17 cellular contexts compared by ENCODE assay signal in genomic region chr6:658244-658643, GRCh38. TPM values are rescaled to one million over a fixed set of nuclear protein-coding genes. Genes with fewer than 3 reads are reported as not detected.
DNase-seq lines count a peak whose midpoint lies in the region; ATAC-seq and TF ChIP-seq lines count a peak whose summit lies in the region.
"Had no signal": no experiment of that assay in that cellular context is flagged by ENCODE, and none has a peak within 500 bp of the region (broad histone marks: within the 10 kb centered on the region; RNA-seq: fewer than 3 reads in every experiment).

No MANE protein-coding gene starts in this region.

- 0 out of 2 replicates have a peak, but pooled peaks cover 7% of the 10 kb centered on the region for H3K4me1 ChIP-seq in GM23248 (ENCODE audit: insufficient read depth)
- peaks cover 18% of the 10 kb centered on the region for H3K4me1 ChIP-seq in A673 (ENCODE audit: insufficient read depth, low read length, poor library complexity, severe bottlenecking)

- no peak overlapping the region for H3K27ac ChIP-seq in GM23248
- H3K27ac ChIP-seq in A673 (ENCODE audit: low read depth, low read length, poor library complexity, severe bottlenecking): no peak overlapping the region

- TF ChIP-seq CTCF in WTC11 (IDR thresholded peaks at IDR 0.05): no peak
- TF ChIP-seq CTCF in fibroblast of villous mesenchyme (IDR thresholded peaks at IDR 0.05; ENCODE audit: insufficient read depth, low read depth, low read length): no peak
- no peak for TF ChIP-seq CTCF in retinal pigment epithelial cell (conservative IDR thresholded peaks at IDR 0.05; ENCODE audit: low read depth, low read length)
- TF ChIP-seq CTCF in A673 (conservative IDR thresholded peaks at IDR 0.05; ENCODE audit: low read depth, low read length): no peak

- no peaks in the 10 kb centered on the region for H3K9me3 ChIP-seq in GM23248 (ENCODE audit: low read depth)
- H3K9me3 ChIP-seq in A673 (ENCODE audit: low read depth, low read length, poor library complexity, severe bottlenecking): no peaks in the 10 kb centered on the region

- ATAC-seq in WTC11 (no peak), GM18909 (IDR thresholded peaks at IDR 0.05; ENCODE audit: poor library complexity, unreplicated experiment) (no peak), GM18873 (IDR thresholded peaks at IDR 0.05; ENCODE audit: low FRiP score, unreplicated experiment) (no peak)
- ATAC-seq: left colon had no signal

- CTCF ChIA-PET in WTC11 (lab: Charles Lee) (interaction anchor here (1.6 kb wide), 1 partner anchor 64 kb away, joined by 5 read pairs; no protein-coding TSS in a partner anchor), A673 (lab: Charles Lee) (no interaction called here)

- peak overlapping the region; percentile 21 for H3K4me2 ChIP-seq in GM23248 (ENCODE audit: unreplicated experiment)

- peaks cover 10% of the 10 kb centered on the region for H3K36me3 Mint-ChIP-seq in WTC11

- DNase-seq in GM23248 (peak; percentile 35), WTC11 (ENCODE audit: low spot score) (no peak), fibroblast of villous mesenchyme (ENCODE audit: low read depth) (peak; percentile 86), retinal pigment epithelial cell (ENCODE audit: low read depth) (peak; percentile 58), OCI-M2 (lab: John Stamatoyannopoulos, UW; ENCODE audit: unreplicated experiment) (no peak), A673 (ENCODE audit: low spot score) (no peak)
- DNase-seq: activated B cell treated with CpG ODN at 0.5 μM for 24 hours; activated naive CD4-positive, alpha-beta T cell; CD8-positive, alpha-beta memory T cell; Kasumi-1; left colon; NCI-H1417 treated with DMSO at 0.1 percent for 48 hours; SW 1271 had no signal

- no peaks in the 10 kb centered on the region; the same call in 1 of the 2 replicates for H3K9me2 ChIP-seq in GM23248 (ENCODE audit: insufficient read depth)

- WGBS in GM23248 (ENCODE audit: low coverage in 1 of 2, low lambda C conversion rate in 2 of 2, missing lambda C conversion rate in 2 of 2), 2 experiments: 62 to 68% methylated on average over 2 of the region's 2 CpGs

- H3K9ac ChIP-seq in GM23248: no peak overlapping the region

- peaks cover 76% of the 10 kb centered on the region for H3K4me1 Mint-ChIP-seq in WTC11

- no peaks in the 10 kb centered on the region for H3F3A ChIP-seq in GM23248 (ENCODE audit: insufficient read depth)

- no peaks in the 10 kb centered on the region; the same call in 1 of the 2 replicates for H4K20me1 ChIP-seq in GM23248 (ENCODE audit: insufficient read depth)

- H3K36me3 ChIP-seq in GM23248 (ENCODE audit: low read depth): no peaks in the 10 kb centered on the region
- no peaks in the 10 kb centered on the region for H3K36me3 ChIP-seq in A673 (ENCODE audit: insufficient read depth, low read length, poor library complexity, severe bottlenecking)

- peak overlapping the region; percentile 58 for H3K27ac Mint-ChIP-seq in WTC11
- H3K27ac Mint-ChIP-seq: activated B cell treated with CpG ODN at 0.5 μM for 24 hours, progenitor cell of endocrine pancreas had no signal

- no TSS peak for BruUV-seq in A673 (replicated peaks; lab: Mats Ljungman, UMichigan)

- no peak overlapping the region for H3K4me3 Mint-ChIP-seq in WTC11
- H3K4me3 Mint-ChIP-seq: activated B cell treated with CpG ODN at 0.5 μM for 24 hours; CD8-positive, alpha-beta memory T cell; central memory CD8-positive, alpha-beta T cell had no signal

- peaks cover 74% of the 10 kb centered on the region for H3K79me2 ChIP-seq in GM23248 (ENCODE audit: insufficient read depth)

- H3K9me3 Mint-ChIP-seq in WTC11: peaks cover 5% of the 10 kb centered on the region
- H3K9me3 Mint-ChIP-seq: CD8-positive, alpha-beta memory T cell; central memory CD8-positive, alpha-beta T cell had no signal

- in situ Hi-C loops in GM23248 (cut with MboI): no loop called here

- H3K27me3 Mint-ChIP-seq in WTC11 (ENCODE audit: low read depth): no peaks in the 10 kb centered on the region
- H3K27me3 Mint-ChIP-seq: activated B cell treated with CpG ODN at 0.5 μM for 24 hours; CD8-positive, alpha-beta memory T cell; central memory CD8-positive, alpha-beta T cell; progenitor cell of endocrine pancreas had no signal

- H2AFZ ChIP-seq in GM23248: no peak overlapping the region

- intact Hi-C loops in A673 (cut with micrococcal nuclease; ENCODE audit: unreplicated experiment): no loop called here

- H3K27me3 ChIP-seq in GM23248 (replicated peaks; ENCODE audit: insufficient read depth) (no peaks in the 10 kb centered on the region), A673 (replicated peaks; ENCODE audit: insufficient read depth, low read depth, low read length, poor library complexity) (no peaks in the 10 kb centered on the region)

- H3K4me3 ChIP-seq in GM23248 (no peak overlapping the region), fibroblast of villous mesenchyme (ENCODE audit: low read depth, low read length) (no peak overlapping the region), retinal pigment epithelial cell (ENCODE audit: low read length) (no peak overlapping the region), A673 (ENCODE audit: low read depth, low read length, poor library complexity, severe bottlenecking) (no peak overlapping the region)

- POLR2A ChIA-PET in WTC11 (lab: Charles Lee) (no interaction called here), A673 (lab: Charles Lee; ENCODE audit: low non-redundant PET) (no interaction called here)

TF ChIP-seq in WTC11, 78 proteins besides CTCF, POLR2A, EP300 and RAD21:
- TF ChIP-seq, protein P1, sequence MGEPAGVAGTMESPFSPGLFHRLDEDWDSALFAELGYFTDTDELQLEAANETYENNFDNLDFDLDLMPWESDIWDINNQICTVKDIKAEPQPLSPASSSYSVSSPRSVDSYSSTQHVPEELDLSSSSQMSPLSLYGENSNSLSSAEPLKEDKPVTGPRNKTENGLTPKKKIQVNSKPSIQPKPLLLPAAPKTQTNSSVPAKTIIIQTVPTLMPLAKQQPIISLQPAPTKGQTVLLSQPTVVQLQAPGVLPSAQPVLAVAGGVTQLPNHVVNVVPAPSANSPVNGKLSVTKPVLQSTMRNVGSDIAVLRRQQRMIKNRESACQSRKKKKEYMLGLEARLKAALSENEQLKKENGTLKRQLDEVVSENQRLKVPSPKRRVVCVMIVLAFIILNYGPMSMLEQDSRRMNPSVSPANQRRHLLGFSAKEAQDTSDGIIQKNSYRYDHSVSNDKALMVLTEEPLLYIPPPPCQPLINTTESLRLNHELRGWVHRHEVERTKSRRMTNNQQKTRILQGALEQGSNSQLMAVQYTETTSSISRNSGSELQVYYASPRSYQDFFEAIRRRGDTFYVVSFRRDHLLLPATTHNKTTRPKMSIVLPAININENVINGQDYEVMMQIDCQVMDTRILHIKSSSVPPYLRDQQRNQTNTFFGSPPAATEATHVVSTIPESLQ (CRISPR knock-in tag; IDR thresholded peaks at IDR 0.05): no peak
- TF ChIP-seq, protein P2, sequence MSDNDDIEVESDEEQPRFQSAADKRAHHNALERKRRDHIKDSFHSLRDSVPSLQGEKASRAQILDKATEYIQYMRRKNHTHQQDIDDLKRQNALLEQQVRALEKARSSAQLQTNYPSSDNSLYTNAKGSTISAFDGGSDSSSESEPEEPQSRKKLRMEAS (CRISPR knock-in tag; IDR thresholded peaks at IDR 0.05): no peak
- TF ChIP-seq, protein P3, sequence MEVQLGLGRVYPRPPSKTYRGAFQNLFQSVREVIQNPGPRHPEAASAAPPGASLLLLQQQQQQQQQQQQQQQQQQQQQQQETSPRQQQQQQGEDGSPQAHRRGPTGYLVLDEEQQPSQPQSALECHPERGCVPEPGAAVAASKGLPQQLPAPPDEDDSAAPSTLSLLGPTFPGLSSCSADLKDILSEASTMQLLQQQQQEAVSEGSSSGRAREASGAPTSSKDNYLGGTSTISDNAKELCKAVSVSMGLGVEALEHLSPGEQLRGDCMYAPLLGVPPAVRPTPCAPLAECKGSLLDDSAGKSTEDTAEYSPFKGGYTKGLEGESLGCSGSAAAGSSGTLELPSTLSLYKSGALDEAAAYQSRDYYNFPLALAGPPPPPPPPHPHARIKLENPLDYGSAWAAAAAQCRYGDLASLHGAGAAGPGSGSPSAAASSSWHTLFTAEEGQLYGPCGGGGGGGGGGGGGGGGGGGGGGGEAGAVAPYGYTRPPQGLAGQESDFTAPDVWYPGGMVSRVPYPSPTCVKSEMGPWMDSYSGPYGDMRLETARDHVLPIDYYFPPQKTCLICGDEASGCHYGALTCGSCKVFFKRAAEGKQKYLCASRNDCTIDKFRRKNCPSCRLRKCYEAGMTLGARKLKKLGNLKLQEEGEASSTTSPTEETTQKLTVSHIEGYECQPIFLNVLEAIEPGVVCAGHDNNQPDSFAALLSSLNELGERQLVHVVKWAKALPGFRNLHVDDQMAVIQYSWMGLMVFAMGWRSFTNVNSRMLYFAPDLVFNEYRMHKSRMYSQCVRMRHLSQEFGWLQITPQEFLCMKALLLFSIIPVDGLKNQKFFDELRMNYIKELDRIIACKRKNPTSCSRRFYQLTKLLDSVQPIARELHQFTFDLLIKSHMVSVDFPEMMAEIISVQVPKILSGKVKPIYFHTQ (CRISPR knock-in tag; IDR thresholded peaks at IDR 0.05): no peak
- no peak for TF ChIP-seq ZBTB21 (CRISPR knock-in tag; IDR thresholded peaks at IDR 0.05; ENCODE audit: borderline replicate concordance)

RNA-seq across cellular contexts. Expression of gene HUS1B, which starts 1.3 kb away (rescaled TPM):
- 0.32 TPM in 1 of 2 replicates, not detected in the other for total RNA-seq in GM23248 (2014; rRNA removed; shearing (Covaris generic))
- polyA plus RNA-seq in GM23248 (2016; fragmentation: Nextera tagmentation; extraction: Ambion mirVana): not detected in 2 replicates
- total RNA-seq in WTC11 (2021): 0.89 to 1.1 TPM (median 0.89 TPM) in 3 replicates
- 0.86 and 1.9 TPM in 2 replicates for total RNA-seq in fibroblast of villous mesenchyme
- 0.88 and 0.92 TPM in 2 replicates for total RNA-seq in A673 (2021)

RNA-seq across cellular contexts. Expression of gene EXOC2, which starts 34.7 kb away (rescaled TPM):
- total RNA-seq in GM23248 (2014; rRNA removed; shearing (Covaris generic)): 23.0 and 32.9 TPM in 2 replicates
- polyA plus RNA-seq in GM23248 (2016; fragmentation: Nextera tagmentation; extraction: Ambion mirVana): 17.5 and 18.5 TPM in 2 replicates
- total RNA-seq in WTC11 (2021) (39.6 to 45.7 TPM (median 40.2 TPM) in 3 replicates), fibroblast of villous mesenchyme (24.8 and 29.8 TPM in 2 replicates), A673 (2021) (22.4 and 28.2 TPM in 2 replicates)

Comparison
In these comparisons a context has a peak if more than half of its experiments do, and no peak if none do; other contexts are left out.
1. DNase-seq: peak in GM23248 (single experiment), fibroblast of villous mesenchyme (single experiment) and retinal pigment epithelial cell (single experiment); none in WTC11 (single experiment), OCI-M2 (single experiment) and A673 (single experiment).